15 cellular contexts compared by ENCODE assay signal in the genomic region with DNA sequence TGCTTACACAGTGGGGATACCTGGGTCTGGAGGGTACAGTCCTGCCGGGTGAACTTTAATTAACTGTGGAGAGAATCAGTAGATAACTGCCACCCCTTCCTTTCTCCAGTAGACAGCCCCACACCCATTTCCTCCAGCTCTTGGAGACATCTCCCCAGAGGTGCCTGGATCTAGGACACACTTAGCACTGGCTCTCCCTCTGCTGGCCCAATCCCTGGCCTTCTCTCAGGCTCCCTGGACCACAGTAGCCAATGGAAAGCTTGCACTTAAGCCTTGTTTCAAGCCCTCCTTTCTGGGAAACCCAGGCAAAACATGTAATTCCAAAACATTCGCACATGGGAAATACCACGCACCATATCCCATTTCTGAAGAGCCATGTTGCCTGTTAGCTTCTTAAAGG.
"Had no signal": no experiment of that assay in that cellular context is flagged by ENCODE, and none has a peak within 500 bp of the region (broad histone marks: within the 10 kb centered on the region; RNA-seq: fewer than 3 reads in every experiment).

No MANE protein-coding gene starts in this region.

- ATAC-seq: pancreas, T-cell had no signal

- DNase-seq: activated CD4-positive, CD25-positive, alpha-beta regulatory T cell treated with anti-CD3 and anti-CD28 coated beads, Interleukin-2, amount 50 U/mL, for 72 hours; activated naive CD4-positive, alpha-beta T cell; activated naive CD8-positive, alpha-beta T cell treated with anti-CD3 and anti-CD28 coated beads, Interleukin-2, amount 10 ng/mL, durations not matched to agents 7 days and 5 days; hippocampal formation; pancreas; retina; small intestine; stimulated activated CD4-positive, alpha-beta T cell treated with anti-CD3 and anti-CD28 coated beads, Interleukin-4, amount 100 ng/mL, for 24 hours; stimulated activated naive CD4-positive, alpha-beta T cell; T-cell; T1000 had no signal

- H3K9me3 ChIP-seq: pancreas had no signal

- H3K4me1 ChIP-seq: neural progenitor cell, pancreas had no signal

- H3K4me3 Mint-ChIP-seq: activated naive CD8-positive, alpha-beta T cell treated with anti-CD3 and anti-CD28 coated beads, Interleukin-2, amount 10 ng/mL, durations not matched to agents 7 days and 5 days; activated T-helper 1 cell treated with anti-CD3 and anti-CD28 coated beads, Interleukin-12 subunit alpha, Interleukin-12 subunit beta, Interleukin-2, Interleukin-4 antibody, amounts not matched to agents 30 ng/mL and 10 ng/mL and 1 ng/mL, durations not matched to agents 14 hours and 24 hours and 36 hours; mesothelial cell of epicardium; neural progenitor cell; T-cell; type B pancreatic cell had no signal

- H3K4me1 Mint-ChIP-seq: activated naive CD8-positive, alpha-beta T cell treated with anti-CD3 and anti-CD28 coated beads, Interleukin-2, amount 10 ng/mL, durations not matched to agents 7 days and 5 days; neural progenitor cell; T-cell had no signal

- H2AFZ ChIP-seq: neural progenitor cell had no signal

- H3K27me3 ChIP-seq: neural progenitor cell, pancreas had no signal

- H3K36me3 Mint-ChIP-seq: activated naive CD8-positive, alpha-beta T cell treated with anti-CD3 and anti-CD28 coated beads, Interleukin-2, amount 10 ng/mL, durations not matched to agents 7 days and 5 days; neural progenitor cell; T-cell; type B pancreatic cell had no signal

- H3K36me3 ChIP-seq: neural progenitor cell, pancreas had no signal

- H3K4me3 ChIP-seq: neural progenitor cell, pancreas had no signal

- H3K27me3 Mint-ChIP-seq: activated naive CD8-positive, alpha-beta T cell treated with anti-CD3 and anti-CD28 coated beads, Interleukin-2, amount 10 ng/mL, durations not matched to agents 7 days and 5 days had no signal

- H3K9me3 Mint-ChIP-seq: activated naive CD8-positive, alpha-beta T cell treated with anti-CD3 and anti-CD28 coated beads, Interleukin-2, amount 10 ng/mL, durations not matched to agents 7 days and 5 days; activated T-helper 1 cell treated with anti-CD3 and anti-CD28 coated beads, Interleukin-12 subunit alpha, Interleukin-12 subunit beta, Interleukin-2, Interleukin-4 antibody, amounts not matched to agents 30 ng/mL and 10 ng/mL and 1 ng/mL, durations not matched to agents 14 hours and 24 hours and 36 hours had no signal

- H3K27ac ChIP-seq: neural progenitor cell, pancreas had no signal

- H3K4me2 ChIP-seq: neural progenitor cell had no signal

- H3K27ac Mint-ChIP-seq: activated naive CD8-positive, alpha-beta T cell treated with anti-CD3 and anti-CD28 coated beads, Interleukin-2, amount 10 ng/mL, durations not matched to agents 7 days and 5 days; activated T-helper 1 cell treated with anti-CD3 and anti-CD28 coated beads, Interleukin-12 subunit alpha, Interleukin-12 subunit beta, Interleukin-2, Interleukin-4 antibody, amounts not matched to agents 30 ng/mL and 10 ng/mL and 1 ng/mL, durations not matched to agents 14 hours and 24 hours and 36 hours; mesothelial cell of epicardium; neural progenitor cell; T-cell; type B pancreatic cell had no signal
